Comparison of ENCODE assay signal across 8 cellular contexts in the genomic region with DNA sequence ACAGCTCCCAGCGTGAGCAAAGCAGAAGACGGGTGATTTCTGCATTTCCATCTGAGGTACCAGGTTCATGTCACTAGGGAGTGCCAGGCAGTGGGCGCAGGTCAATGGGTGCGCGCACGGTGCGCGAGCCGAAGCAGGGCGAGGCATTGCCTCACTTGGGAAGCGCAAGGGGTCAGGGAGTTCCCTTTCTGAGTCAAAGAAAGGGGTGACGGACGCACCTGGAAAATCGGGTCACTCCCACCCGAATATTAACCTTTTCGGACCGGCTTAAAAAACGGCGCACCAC. TPM values are rescaled to one million over a fixed set of nuclear protein-coding genes. Genes with fewer than 3 reads are reported as not detected.
A peak's percentile ranks its signal among the peaks of the same experiment; 100 is the strongest.
DNase-seq lines count a peak whose midpoint lies in the region; ATAC-seq, FAIRE-seq and TF ChIP-seq lines count a peak whose summit lies in the region.
"Not testable (repeated sequence)": the region's sequence is repeated elsewhere in the genome, so short reads cannot be mapped to it uniquely, and the experiment has no call there.

No MANE protein-coding gene starts in this region.

- FAIRE-seq in bronchial epithelial cell (lab: Jason Lieb, UNC): not testable (repeated sequence)

- TF ChIP-seq CTCF in Peyer's patch (IDR thresholded peaks at IDR 0.05); bronchial epithelial cell (IDR thresholded peaks at IDR 0.05; ENCODE audit: insufficient read depth, low read length, severe bottlenecking); hepatocyte (IDR thresholded peaks at IDR 0.05; ENCODE audit: poor library complexity); neural crest cell (conservative IDR thresholded peaks at IDR 0.05); suprapubic skin (IDR thresholded peaks at IDR 0.05): not testable (repeated sequence)

- H3K9me2 ChIP-seq in hepatocyte (replicated peaks; ENCODE audit: insufficient read depth): not testable (repeated sequence)

- POLR2A ChIA-PET in activated CD8-positive, alpha-beta T cell treated with anti-CD3 and anti-CD28 coated beads, Interleukin-2, amount 10 ng/mL, durations not matched to agents 7 days and 5 days (lab: Charles Lee): not testable (repeated sequence)

- not testable (repeated sequence) for H2AK5ac ChIP-seq in mesendoderm (ENCODE audit: low read length)

- TF ChIP-seq EP300 in suprapubic skin (IDR thresholded peaks at IDR 0.05): not testable (repeated sequence)

- H2BK15ac ChIP-seq in mesendoderm (replicated peaks; ENCODE audit: low read depth): not testable (repeated sequence)

- TF ChIP-seq POLR2A in Peyer's patch (IDR thresholded peaks at IDR 0.05); suprapubic skin (IDR thresholded peaks at IDR 0.05): not testable (repeated sequence)

- not testable (repeated sequence) for H3K9me3 ChIP-seq in ES-I3 (ENCODE audit: control insufficient read depth, insufficient read depth, low read length); Peyer's patch; hepatocyte (ENCODE audit: low read depth); suprapubic skin

- not testable (repeated sequence) for H3K36me3 ChIP-seq in ES-I3 (ENCODE audit: insufficient read depth, low read length); Peyer's patch; bronchial epithelial cell (ENCODE audit: control insufficient read depth, insufficient read depth, low read length); hepatocyte (replicated peaks; ENCODE audit: insufficient read depth, low read depth); mesendoderm (ENCODE audit: control insufficient read depth, insufficient read depth, low read length); suprapubic skin

- DNase-seq in Peyer's patch; activated CD8-positive, alpha-beta T cell treated with anti-CD3 and anti-CD28 coated beads, Interleukin-2, amount 10 ng/mL, durations not matched to agents 7 days and 5 days; hepatocyte (ENCODE audit: low spot score); mesendoderm; neural crest cell (ENCODE audit: low read depth, low spot score); suprapubic skin (ENCODE audit: low spot score in 2 of 2): not testable (repeated sequence)
- DNase-seq in bronchial epithelial cell (ENCODE audit: low read depth): peak; percentile 59

- peak overlapping the region; percentile 52; the same call in 1 of the 2 replicates for H3K9ac ChIP-seq in ES-I3 (ENCODE audit: low read depth, low read length)
- H3K9ac ChIP-seq in mesendoderm (ENCODE audit: low read length): not testable (repeated sequence)

- H3K79me1 ChIP-seq in mesendoderm (ENCODE audit: low read length): not testable (repeated sequence)

- not testable (repeated sequence) for H2BK5ac ChIP-seq in mesendoderm (ENCODE audit: low read length)

- not testable (repeated sequence) for ATAC-seq in activated CD8-positive, alpha-beta T cell treated with anti-CD3 and anti-CD28 coated beads, Interleukin-2, amount 10 ng/mL, durations not matched to agents 7 days and 5 days

- H3K4me1 Mint-ChIP-seq in activated CD8-positive, alpha-beta T cell treated with anti-CD3 and anti-CD28 coated beads, Interleukin-2, amount 10 ng/mL, durations not matched to agents 7 days and 5 days (ENCODE audit: low read depth): peaks cover 16% of the 10 kb centered on the region
- H3K4me1 Mint-ChIP-seq in neural crest cell: peaks cover 11% of the 10 kb centered on the region

- H3K23ac ChIP-seq in mesendoderm (ENCODE audit: low read length): not testable (repeated sequence)

- H3K36me3 Mint-ChIP-seq in activated CD8-positive, alpha-beta T cell treated with anti-CD3 and anti-CD28 coated beads, Interleukin-2, amount 10 ng/mL, durations not matched to agents 7 days and 5 days (ENCODE audit: low read depth): peaks cover 34% of the 10 kb centered on the region
- peaks cover 29% of the 10 kb centered on the region for H3K36me3 Mint-ChIP-seq in neural crest cell (ENCODE audit: low read depth)

- H3K27ac Mint-ChIP-seq in activated CD8-positive, alpha-beta T cell treated with anti-CD3 and anti-CD28 coated beads, Interleukin-2, amount 10 ng/mL, durations not matched to agents 7 days and 5 days: peak overlapping the region; percentile 58
- peak overlapping the region; percentile 94 for H3K27ac Mint-ChIP-seq in neural crest cell (ENCODE audit: unreplicated experiment)

- not testable (repeated sequence) for H3K9me3 Mint-ChIP-seq in activated CD8-positive, alpha-beta T cell treated with anti-CD3 and anti-CD28 coated beads, Interleukin-2, amount 10 ng/mL, durations not matched to agents 7 days and 5 days (ENCODE audit: insufficient read depth); neural crest cell

- H2BK120ac ChIP-seq in mesendoderm (ENCODE audit: low read depth, low read length): peak overlapping the region; percentile 37

- peak overlapping the region; percentile 57 for H3K4me2 ChIP-seq in hepatocyte
- not testable (repeated sequence) for H3K4me2 ChIP-seq in mesendoderm (ENCODE audit: low read length)

- H3K56ac ChIP-seq in mesendoderm (ENCODE audit: low read length): peak overlapping the region; percentile 60

- H4K8ac ChIP-seq in mesendoderm (ENCODE audit: low read depth, low read length): not testable (repeated sequence)

- peak overlapping the region in 3 of 4 donors; percentile 3 to 36 (median 24) for H3K4me3 ChIP-seq in Peyer's patch
- peak overlapping the region; percentile 22 for H3K4me3 ChIP-seq in bronchial epithelial cell (ENCODE audit: low read depth, low read length)
- H3K4me3 ChIP-seq in hepatocyte; mesendoderm (ENCODE audit: low read length): not testable (repeated sequence)
- H3K4me3 ChIP-seq in suprapubic skin: peak overlapping the region; percentile 26

- H3K4me1 ChIP-seq in ES-I3 (ENCODE audit: insufficient read depth, low read length); Peyer's patch; hepatocyte (ENCODE audit: insufficient read depth); mesendoderm (ENCODE audit: control insufficient read depth, low read depth, low read length); suprapubic skin: not testable (repeated sequence)

- not testable (repeated sequence) for H3K4ac ChIP-seq in mesendoderm (ENCODE audit: low read depth, low read length)

- H3K27me3 ChIP-seq in Peyer's patch; bronchial epithelial cell (ENCODE audit: control insufficient read depth, insufficient read depth, low read length); hepatocyte; mesendoderm (ENCODE audit: insufficient read depth, low read length, poor library complexity); suprapubic skin: not testable (repeated sequence)

- CTCF ChIA-PET in activated CD8-positive, alpha-beta T cell treated with anti-CD3 and anti-CD28 coated beads, Interleukin-2, amount 10 ng/mL, durations not matched to agents 7 days and 5 days (lab: Charles Lee): not testable (repeated sequence)

- 36% methylated on average over 10 of the region's 19 CpGs for WGBS in hepatocyte (ENCODE audit: low lambda C conversion rate, missing lambda C conversion rate)
- no CpG with 5 or more reads among the region's 19 CpGs for WGBS in mesendoderm (ENCODE audit: extremely low coverage, insufficient coverage, low lambda C conversion rate)
- WGBS in suprapubic skin: 52% methylated on average over 19 of the region's 19 CpGs

- H4K20me1 ChIP-seq in hepatocyte (ENCODE audit: insufficient read depth, poor library complexity, severe bottlenecking): not testable (repeated sequence)

- H2AFZ ChIP-seq in hepatocyte: not testable (repeated sequence)

- H4K5ac ChIP-seq in mesendoderm (ENCODE audit: low read length): not testable (repeated sequence)

- not testable (repeated sequence) for H3K27me3 Mint-ChIP-seq in activated CD8-positive, alpha-beta T cell treated with anti-CD3 and anti-CD28 coated beads, Interleukin-2, amount 10 ng/mL, durations not matched to agents 7 days and 5 days (ENCODE audit: low read depth); neural crest cell (ENCODE audit: low read depth)

- H3K27ac ChIP-seq in Peyer's patch; hepatocyte; mesendoderm (ENCODE audit: low read depth, low read length); suprapubic skin: not testable (repeated sequence)

- peak overlapping the region; percentile 51 for H3K18ac ChIP-seq in mesendoderm (ENCODE audit: low read length)

- not testable (repeated sequence) for H3K79me2 ChIP-seq in hepatocyte; mesendoderm (ENCODE audit: control insufficient read depth, insufficient read depth, low read length)

- peak overlapping the region; percentile 38 for H3K4me3 Mint-ChIP-seq in activated CD8-positive, alpha-beta T cell treated with anti-CD3 and anti-CD28 coated beads, Interleukin-2, amount 10 ng/mL, durations not matched to agents 7 days and 5 days
- H3K4me3 Mint-ChIP-seq in neural crest cell: peak overlapping the region; percentile 79

RNA-seq across cellular contexts. Expression of gene MPHOSPH6, which starts 30.8 kb away (rescaled TPM):
- 10 to 100 TPM; 33.0 to 56.6 (median 38.5) TPM for total RNA-seq in Peyer's patch
- 10 to 100 TPM; 44.5 to 44.8 TPM for total RNA-seq in activated CD8-positive, alpha-beta T cell treated with anti-CD3 and anti-CD28 coated beads, Interleukin-2, amount 10 ng/mL, durations not matched to agents 7 days and 5 days
- total RNA-seq in bronchial epithelial cell: 71.8 and 91.9 TPM in 2 replicates
- 38.4 and 47.1 TPM in 2 replicates for total RNA-seq in hepatocyte
- 44.3 and 47.0 TPM in 2 replicates for polyA plus RNA-seq in hepatocyte
- 58.1 TPM for polyA plus RNA-seq in mesendoderm (2013, experiment 1 of 2)
- polyA plus RNA-seq in mesendoderm (2013, experiment 2 of 2): 59.4 TPM
- total RNA-seq in neural crest cell: 50.1 and 50.5 TPM in 2 replicates
- total RNA-seq in suprapubic skin: 10 to 100 TPM; 26.2 to 58.0 (median 33.5) TPM
